Comparison of ENCODE assay signal across 23 cellular contexts in the genomic region with DNA sequence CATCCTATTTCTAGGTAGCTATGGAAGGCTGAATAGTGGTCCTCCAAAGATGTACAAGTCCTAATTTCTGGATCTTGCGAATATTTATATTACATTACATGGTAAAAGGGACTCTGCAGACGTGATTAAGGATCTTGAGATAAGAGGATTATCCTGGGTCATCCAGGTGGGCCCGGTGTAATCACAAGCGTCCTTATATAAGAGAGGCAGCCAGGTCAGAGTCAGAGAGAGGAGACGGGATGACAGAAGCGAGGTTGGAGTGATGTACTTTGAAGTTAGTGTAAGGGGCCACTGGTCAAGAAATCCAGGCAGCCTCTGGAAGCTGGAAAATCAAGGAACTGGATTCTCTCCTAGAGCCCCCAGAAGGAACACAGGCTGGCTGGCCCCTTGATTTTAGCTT.
"Had no signal": no experiment of that assay in that cellular context is flagged by ENCODE, and none has a peak within 500 bp of the region (broad histone marks: within the 10 kb centered on the region; RNA-seq: fewer than 3 reads in every experiment).

No MANE protein-coding gene starts in this region.

- H3K4me2 ChIP-seq: SK-N-SH had no signal

- H3K9me3 ChIP-seq: SK-N-SH had no signal

- ATAC-seq: activated T-helper 17 cell treated with anti-CD3 and anti-CD28 coated beads, Interleukin-2, amount 50 U/mL, for 72 hours; Panc1; Right ventricle myocardium inferior had no signal

- H3K9ac ChIP-seq: SK-N-SH had no signal

- DNase-seq: activated CD4-positive, alpha-beta memory T cell treated with anti-CD3 and anti-CD28 coated beads, Interleukin-2, amount 10 ng/mL, durations not matched to agents 7 days and 5 days; activated CD4-positive, alpha-beta T cell treated with anti-CD3 and anti-CD28 coated beads for 1 hour; activated CD4-positive, alpha-beta T cell treated with anti-CD3 and anti-CD28 coated beads, Interleukin-2, amount 50 U/mL, for 1 hour; activated gamma-delta T cell; activated naive CD4-positive, alpha-beta T cell treated with anti-CD3 and anti-CD28 coated beads for 36 hours; activated T-cell treated with anti-CD3 and anti-CD28 coated beads for 4 hours; activated T-cell treated with anti-CD3 and anti-CD28 coated beads, Interleukin-2, amount 50 U/mL, for 48 hours; amygdala; Kasumi-1; NCI-H146; NCI-H187 treated with DMSO at 0.1 percent for 48 hours; NCI-H2081 treated with DMSO at 0.1 percent for 48 hours; NCI-H446; NCI-H526; NCI-H774; NK-92 treated with Interleukin-12 subunit alpha and Interleukin-12 subunit beta, amount 100 ng/mL, for 24 hours; OCI-M1; RPMI8226; SK-N-SH; T-helper 1 cell had no signal
